In genomic region chrX:18899796-18900380, GRCh38 we compare ENCODE assay signal across 7 cellular contexts.
A peak's percentile ranks its signal among the peaks of the same experiment; 100 is the strongest.
DNase-seq lines count a peak whose midpoint lies in the region; TF ChIP-seq lines count a peak whose summit lies in the region.

No MANE protein-coding gene starts in this region.

- H3K9ac ChIP-seq in neural progenitor cell: no peak overlapping the region

- POLR2A ChIA-PET in RWPE1 (lab: Yijun Ruan, JAX; ENCODE audit: low non-redundant PET): no interaction called here

- H3K27ac ChIP-seq in neural progenitor cell (no peak overlapping the region), RWPE1 (no peak overlapping the region)

- peaks cover 12% of the 10 kb centered on the region for H3K9me3 Mint-ChIP-seq in neural progenitor cell
- no peaks in the 10 kb centered on the region for H3K9me3 Mint-ChIP-seq in Calu3 (ENCODE audit: low read depth, unreplicated experiment)

- H3K9me3 ChIP-seq in neural progenitor cell (ENCODE audit: low read depth): no peaks in the 10 kb centered on the region

- no TSS peak for BruUV-seq in Calu3 (replicated peaks; lab: Mats Ljungman, UMichigan)

- no peak for TF ChIP-seq EP300 in Ishikawa (IDR thresholded peaks at IDR 0.05; ENCODE audit: borderline replicate concordance)

- no peak overlapping the region for H3K27ac Mint-ChIP-seq in neural progenitor cell
- no peak overlapping the region for H3K27ac Mint-ChIP-seq in Calu3 (ENCODE audit: unreplicated experiment)

- no peak overlapping the region for H3K4me2 ChIP-seq in neural progenitor cell

- no peaks in the 10 kb centered on the region for H3K79me2 ChIP-seq in neural progenitor cell (ENCODE audit: low read depth)

- TF ChIP-seq CTCF in GM06990 (IDR thresholded peaks at IDR 0.05; ENCODE audit: insufficient read depth, low read length, poor library complexity, severe bottlenecking): peak; percentile 57
- TF ChIP-seq CTCF in cardiac fibroblast (IDR thresholded peaks at IDR 0.05; ENCODE audit: low read depth, low read length): peak; percentile 20
- TF ChIP-seq CTCF in neural progenitor cell (IDR thresholded peaks at IDR 0.05): peak; percentile 54
- TF ChIP-seq CTCF in Calu3 (IDR thresholded peaks at IDR 0.05; ENCODE audit: unreplicated experiment): no peak
- no peak for TF ChIP-seq CTCF in RWPE1 (conservative IDR thresholded peaks at IDR 0.05; ENCODE audit: low read depth)

- intact Hi-C loops in Calu3 (cut with micrococcal nuclease; ENCODE audit: unreplicated experiment): loop anchor here (5.0 kb wide), 1 partner anchor 508 kb away; no protein-coding TSS in a partner anchor

- H3K4me3 ChIP-seq in GM06990 (replicated peaks; ENCODE audit: low read depth, low read length) (no peak overlapping the region), cardiac fibroblast (replicated peaks in 1 of 2; ENCODE audit: low read depth in 2 of 2, low read length in 2 of 2) (no peak overlapping the region), neural progenitor cell (no peak overlapping the region)

- H3K4me1 ChIP-seq in neural progenitor cell: no peaks in the 10 kb centered on the region

- TF ChIP-seq RAD21 in Ishikawa (IDR thresholded peaks at IDR 0.05; ENCODE audit: low read depth): peak; percentile 40; the same call in 1 of the 2 replicates

- no peaks in the 10 kb centered on the region for H3K27me3 ChIP-seq in GM06990 (replicated peaks; ENCODE audit: control insufficient read depth, insufficient read depth, low read length)
- H3K27me3 ChIP-seq in neural progenitor cell: no peaks in the 10 kb centered on the region

- H4K20me1 ChIP-seq in neural progenitor cell (ENCODE audit: low read depth): no peaks in the 10 kb centered on the region

- H3K4me3 Mint-ChIP-seq in neural progenitor cell (no peak overlapping the region), Calu3 (ENCODE audit: low read depth, unreplicated experiment) (no peak overlapping the region)

- H3K27me3 Mint-ChIP-seq in neural progenitor cell (ENCODE audit: insufficient read depth, low read depth): peaks cover 5% of the 10 kb centered on the region
- no peaks in the 10 kb centered on the region for H3K27me3 Mint-ChIP-seq in Calu3 (ENCODE audit: unreplicated experiment)

- CTCF ChIA-PET in Calu3 (lab: Charles Lee) (no interaction called here), RWPE1 (lab: Yijun Ruan, JAX) (no interaction called here)

- no peaks in the 10 kb centered on the region for H3F3A ChIP-seq in neural progenitor cell (ENCODE audit: low read depth)

- peaks cover 3% of the 10 kb centered on the region for H3K36me3 Mint-ChIP-seq in neural progenitor cell
- no peaks in the 10 kb centered on the region for H3K36me3 Mint-ChIP-seq in Calu3 (ENCODE audit: insufficient read depth, unreplicated experiment)

- DNase-seq in GM06990 (ENCODE audit: extremely low read depth, insufficient read length): no peak
- peak; percentile 10 to 25 for DNase-seq in cardiac fibroblast (ENCODE audit: low read depth in 2 of 2)
- peak; percentile 44 for DNase-seq in neural progenitor cell (ENCODE audit: low spot score)
- no peak for DNase-seq in NCI-H187 (lab: John Stamatoyannopoulos, UW)
- DNase-seq in Calu3: no peak
- DNase-seq in RWPE1 (ENCODE audit: low spot score): no peak

- H3K4me1 Mint-ChIP-seq in neural progenitor cell (peaks cover 4% of the 10 kb centered on the region), Calu3 (ENCODE audit: low read depth, unreplicated experiment) (no peaks in the 10 kb centered on the region)

- no peak overlapping the region for H2AFZ ChIP-seq in neural progenitor cell (replicated peaks)

- no peaks in the 10 kb centered on the region; the same call in 1 of the 2 replicates for H3K36me3 ChIP-seq in GM06990 (ENCODE audit: control insufficient read depth, insufficient read depth, low read length)
- no peaks in the 10 kb centered on the region for H3K36me3 ChIP-seq in neural progenitor cell

TF ChIP-seq in Ishikawa, 13 proteins besides CTCF, POLR2A, EP300 and RAD21:
- TF ChIP-seq FOXM1 (IDR thresholded peaks at IDR 0.05; ENCODE audit: borderline replicate concordance, low read depth): no peak
- no peak for TF ChIP-seq TEAD4 (IDR thresholded peaks at IDR 0.05)
- no peak for TF ChIP-seq NFIC (IDR thresholded peaks at IDR 0.05)
- TF ChIP-seq, protein P1, sequence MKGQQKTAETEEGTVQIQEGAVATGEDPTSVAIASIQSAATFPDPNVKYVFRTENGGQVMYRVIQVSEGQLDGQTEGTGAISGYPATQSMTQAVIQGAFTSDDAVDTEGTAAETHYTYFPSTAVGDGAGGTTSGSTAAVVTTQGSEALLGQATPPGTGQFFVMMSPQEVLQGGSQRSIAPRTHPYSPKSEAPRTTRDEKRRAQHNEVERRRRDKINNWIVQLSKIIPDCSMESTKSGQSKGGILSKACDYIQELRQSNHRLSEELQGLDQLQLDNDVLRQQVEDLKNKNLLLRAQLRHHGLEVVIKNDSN (IDR thresholded peaks at IDR 0.05): no peak
- no peak for TF ChIP-seq EGR1 (IDR thresholded peaks at IDR 0.05)
- TF ChIP-seq, protein P2, sequence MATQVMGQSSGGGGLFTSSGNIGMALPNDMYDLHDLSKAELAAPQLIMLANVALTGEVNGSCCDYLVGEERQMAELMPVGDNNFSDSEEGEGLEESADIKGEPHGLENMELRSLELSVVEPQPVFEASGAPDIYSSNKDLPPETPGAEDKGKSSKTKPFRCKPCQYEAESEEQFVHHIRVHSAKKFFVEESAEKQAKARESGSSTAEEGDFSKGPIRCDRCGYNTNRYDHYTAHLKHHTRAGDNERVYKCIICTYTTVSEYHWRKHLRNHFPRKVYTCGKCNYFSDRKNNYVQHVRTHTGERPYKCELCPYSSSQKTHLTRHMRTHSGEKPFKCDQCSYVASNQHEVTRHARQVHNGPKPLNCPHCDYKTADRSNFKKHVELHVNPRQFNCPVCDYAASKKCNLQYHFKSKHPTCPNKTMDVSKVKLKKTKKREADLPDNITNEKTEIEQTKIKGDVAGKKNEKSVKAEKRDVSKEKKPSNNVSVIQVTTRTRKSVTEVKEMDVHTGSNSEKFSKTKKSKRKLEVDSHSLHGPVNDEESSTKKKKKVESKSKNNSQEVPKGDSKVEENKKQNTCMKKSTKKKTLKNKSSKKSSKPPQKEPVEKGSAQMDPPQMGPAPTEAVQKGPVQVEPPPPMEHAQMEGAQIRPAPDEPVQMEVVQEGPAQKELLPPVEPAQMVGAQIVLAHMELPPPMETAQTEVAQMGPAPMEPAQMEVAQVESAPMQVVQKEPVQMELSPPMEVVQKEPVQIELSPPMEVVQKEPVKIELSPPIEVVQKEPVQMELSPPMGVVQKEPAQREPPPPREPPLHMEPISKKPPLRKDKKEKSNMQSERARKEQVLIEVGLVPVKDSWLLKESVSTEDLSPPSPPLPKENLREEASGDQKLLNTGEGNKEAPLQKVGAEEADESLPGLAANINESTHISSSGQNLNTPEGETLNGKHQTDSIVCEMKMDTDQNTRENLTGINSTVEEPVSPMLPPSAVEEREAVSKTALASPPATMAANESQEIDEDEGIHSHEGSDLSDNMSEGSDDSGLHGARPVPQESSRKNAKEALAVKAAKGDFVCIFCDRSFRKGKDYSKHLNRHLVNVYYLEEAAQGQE (IDR thresholded peaks at IDR 0.05; ENCODE audit: low read depth): no peak
- TF ChIP-seq, protein P3, sequence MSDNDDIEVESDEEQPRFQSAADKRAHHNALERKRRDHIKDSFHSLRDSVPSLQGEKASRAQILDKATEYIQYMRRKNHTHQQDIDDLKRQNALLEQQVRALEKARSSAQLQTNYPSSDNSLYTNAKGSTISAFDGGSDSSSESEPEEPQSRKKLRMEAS (IDR thresholded peaks at IDR 0.05): no peak
- no peak for TF ChIP-seq YY1 (IDR thresholded peaks at IDR 0.05; ENCODE audit: low read depth)
- no peak for TF ChIP-seq CEBPB (IDR thresholded peaks at IDR 0.05)
- TF ChIP-seq CREB1 (IDR thresholded peaks at IDR 0.05; ENCODE audit: low read depth): no peak
- no peak for TF ChIP-seq TCF12 (IDR thresholded peaks at IDR 0.05; ENCODE audit: low read depth)
- TF ChIP-seq ZBTB7A (IDR thresholded peaks at IDR 0.05; ENCODE audit: low read depth): no peak
- TF ChIP-seq TAF1 (IDR thresholded peaks at IDR 0.05; ENCODE audit: low read depth): no peak

Comparison
In these comparisons a context has a peak if more than half of its experiments do, and no peak if none do; other contexts are left out.
1. DNase-seq: peak in cardiac fibroblast (2 of 2) and neural progenitor cell (single experiment); none in GM06990 (single experiment), NCI-H187 (0 of 2), Calu3 (single experiment) and RWPE1 (single experiment).
2. CTCF ChIP-seq: peak in GM06990 (single experiment), cardiac fibroblast (single experiment) and neural progenitor cell (single experiment); none in Calu3 (single experiment) and RWPE1 (single experiment).